In the genomic region with DNA sequence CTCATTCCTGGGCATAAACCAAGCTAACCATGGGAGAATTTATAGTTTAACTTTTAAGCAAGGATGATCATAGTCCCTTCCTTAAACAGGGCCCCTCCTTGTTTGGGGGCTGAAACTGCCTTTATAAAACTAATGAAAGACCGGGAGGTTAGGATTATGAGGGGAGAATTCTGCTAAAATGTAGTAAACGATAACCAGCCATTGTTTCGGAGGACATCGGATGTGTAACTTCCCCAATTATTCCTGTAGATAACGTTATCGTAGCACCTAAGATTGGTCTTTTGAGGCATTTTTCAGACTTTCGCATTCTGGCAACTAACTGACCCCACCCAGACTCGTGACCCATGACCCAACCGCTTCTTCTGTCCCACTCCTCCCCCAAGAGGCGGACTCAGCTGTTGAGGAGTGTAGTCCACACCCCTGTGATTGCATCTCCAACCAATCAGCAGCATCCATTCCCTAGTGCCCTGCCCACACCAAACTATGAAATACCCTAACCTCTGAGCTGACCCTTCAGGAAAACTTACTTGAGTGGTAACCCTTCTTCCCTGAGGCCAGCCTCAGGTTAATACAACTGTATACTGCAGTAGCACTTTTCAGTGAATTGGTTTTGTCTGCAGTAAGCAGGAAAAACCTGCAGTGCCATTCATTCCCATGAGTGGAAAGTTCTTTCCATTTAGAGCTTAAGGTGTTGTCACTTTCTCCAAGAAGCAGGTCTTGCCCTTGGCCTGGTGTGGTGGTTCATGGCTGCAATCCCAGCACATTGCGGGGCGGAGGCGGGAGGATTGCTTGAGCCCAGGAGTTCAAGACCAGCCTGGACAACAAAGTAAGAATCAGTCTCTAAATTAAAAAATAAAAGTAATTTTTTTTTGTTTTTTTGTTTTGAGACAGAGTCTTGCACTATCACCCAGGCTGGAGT, we compare ENCODE assay signal across 2 cellular contexts.
TF ChIP-seq lines count a peak whose summit lies in the region.

No MANE protein-coding gene starts in this region.

TF ChIP-seq in IMR-90, 13 proteins besides CTCF, POLR2A, EP300 and RAD21:
- 0 out of 2 replicates have a peak, but pooled peaks have one; percentile 27 for TF ChIP-seq MAZ (IDR thresholded peaks at IDR 0.05; ENCODE audit: borderline replicate concordance, low read depth, low read length)
- TF ChIP-seq RCOR1 (IDR thresholded peaks at IDR 0.05; ENCODE audit: insufficient replicate concordance, low read length) = no peak
- TF ChIP-seq CHD1 (IDR thresholded peaks at IDR 0.05; ENCODE audit: low read depth, low read length) = 0 out of 2 replicates have a peak, but pooled peaks have one; percentile 86
- 0 out of 2 replicates have a peak, but pooled peaks have one; percentile 5 for TF ChIP-seq CEBPB (IDR thresholded peaks at IDR 0.05; ENCODE audit: low read depth, low read length)

TF ChIP-seq in SK-N-SH, 30 proteins besides CTCF, POLR2A, EP300 and RAD21:
- no peak for TF ChIP-seq SIN3A (IDR thresholded peaks at IDR 0.05; ENCODE audit: borderline replicate concordance, low read depth, low read length)
- no peak for TF ChIP-seq GABPA (IDR thresholded peaks at IDR 0.05; ENCODE audit: low read depth)
- no peak for TF ChIP-seq YY1 (IDR thresholded peaks at IDR 0.05; ENCODE audit: low read depth)
- 0 out of 2 replicates have a peak, but pooled peaks have one; percentile 55 for TF ChIP-seq RFX5 (IDR thresholded peaks at IDR 0.05; ENCODE audit: low read length)
- TF ChIP-seq, protein P1, sequence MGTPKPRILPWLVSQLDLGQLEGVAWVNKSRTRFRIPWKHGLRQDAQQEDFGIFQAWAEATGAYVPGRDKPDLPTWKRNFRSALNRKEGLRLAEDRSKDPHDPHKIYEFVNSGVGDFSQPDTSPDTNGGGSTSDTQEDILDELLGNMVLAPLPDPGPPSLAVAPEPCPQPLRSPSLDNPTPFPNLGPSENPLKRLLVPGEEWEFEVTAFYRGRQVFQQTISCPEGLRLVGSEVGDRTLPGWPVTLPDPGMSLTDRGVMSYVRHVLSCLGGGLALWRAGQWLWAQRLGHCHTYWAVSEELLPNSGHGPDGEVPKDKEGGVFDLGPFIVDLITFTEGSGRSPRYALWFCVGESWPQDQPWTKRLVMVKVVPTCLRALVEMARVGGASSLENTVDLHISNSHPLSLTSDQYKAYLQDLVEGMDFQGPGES (IDR thresholded peaks at IDR 0.05; ENCODE audit: low read depth, low read length) = no peak
- TF ChIP-seq TAF1 (IDR thresholded peaks at IDR 0.05; ENCODE audit: borderline replicate concordance, low read depth, low read length) = no peak
- TF ChIP-seq MEF2A (IDR thresholded peaks at IDR 0.05; ENCODE audit: borderline replicate concordance, low read depth) = no peak
- TF ChIP-seq MXI1 (IDR thresholded peaks at IDR 0.05; ENCODE audit: low read depth, low read length) = peak; percentile 24; the same call in 1 of the 2 replicates
- TF ChIP-seq FOSL2 (IDR thresholded peaks at IDR 0.05; ENCODE audit: borderline replicate concordance, low read depth) = no peak
- TF ChIP-seq GATA2 (CRISPR knock-in tag; IDR thresholded peaks at IDR 0.05) = peak; percentile 69
- TF ChIP-seq NFIC (IDR thresholded peaks at IDR 0.05; ENCODE audit: borderline replicate concordance) = no peak
- TF ChIP-seq, protein P2, sequence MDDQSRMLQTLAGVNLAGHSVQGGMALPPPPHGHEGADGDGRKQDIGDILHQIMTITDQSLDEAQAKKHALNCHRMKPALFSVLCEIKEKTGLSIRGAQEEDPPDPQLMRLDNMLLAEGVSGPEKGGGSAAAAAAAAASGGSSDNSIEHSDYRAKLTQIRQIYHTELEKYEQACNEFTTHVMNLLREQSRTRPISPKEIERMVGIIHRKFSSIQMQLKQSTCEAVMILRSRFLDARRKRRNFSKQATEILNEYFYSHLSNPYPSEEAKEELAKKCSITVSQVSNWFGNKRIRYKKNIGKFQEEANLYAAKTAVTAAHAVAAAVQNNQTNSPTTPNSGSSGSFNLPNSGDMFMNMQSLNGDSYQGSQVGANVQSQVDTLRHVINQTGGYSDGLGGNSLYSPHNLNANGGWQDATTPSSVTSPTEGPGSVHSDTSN (IDR thresholded peaks at IDR 0.05) = no peak
- TF ChIP-seq FOXM1 (IDR thresholded peaks at IDR 0.05; ENCODE audit: low read depth) = no peak
- TF ChIP-seq CHD2 (IDR thresholded peaks at IDR 0.05; ENCODE audit: low read length, partially characterized antibody) = peak; percentile 15
- TF ChIP-seq RXRA (IDR thresholded peaks at IDR 0.05; ENCODE audit: borderline replicate concordance, low read depth) = no peak
- peak; percentile 38; the same call in 1 of the 2 replicates for TF ChIP-seq POLR2AphosphoS5 (IDR thresholded peaks at IDR 0.05; ENCODE audit: low read depth, low read length)
- no peak for TF ChIP-seq EZH2phosphoT487 (IDR thresholded peaks at IDR 0.05; ENCODE audit: borderline replicate concordance, low read depth)
- no peak for TF ChIP-seq FOXJ3 (CRISPR knock-in tag; IDR thresholded peaks at IDR 0.05)
